In genomic region chr11:68342459-68343158, GRCh38 we compare ENCODE assay signal across 11 cellular contexts. TPM values are rescaled to one million over a fixed set of nuclear protein-coding genes. Genes with fewer than 3 reads are reported as not detected.
A peak's percentile ranks its signal among the peaks of the same experiment; 100 is the strongest.
DNase-seq lines count a peak whose midpoint lies in the region; ATAC-seq and TF ChIP-seq lines count a peak whose summit lies in the region.
"Had no signal": no experiment of that assay in that cellular context is flagged by ENCODE, and none has a peak within 500 bp of the region (broad histone marks: within the 10 kb centered on the region; RNA-seq: fewer than 3 reads in every experiment).

No MANE protein-coding gene starts in this region.

- H3K4me1 Mint-ChIP-seq in GM23338 = peaks cover 54% of the 10 kb centered on the region

- peak overlapping the region; percentile 88 for H3K27ac ChIP-seq in GM23338 (ENCODE audit: low read depth)
- peak overlapping the region; percentile 90 for H3K27ac ChIP-seq in hepatocyte

- peaks cover 8% of the 10 kb centered on the region for H3F3A ChIP-seq in GM23338 (replicated peaks; ENCODE audit: low read depth)

- no peaks in the 10 kb centered on the region; the same call in none of the 2 replicates for H4K20me1 ChIP-seq in GM23338 (replicated peaks; ENCODE audit: insufficient read depth)
- H4K20me1 ChIP-seq in hepatocyte (ENCODE audit: insufficient read depth, poor library complexity, severe bottlenecking) = peaks cover 27% of the 10 kb centered on the region

- H3K9me3 ChIP-seq in hepatocyte (ENCODE audit: low read depth) = no peaks in the 10 kb centered on the region

- WGBS in hepatocyte (ENCODE audit: low lambda C conversion rate, missing lambda C conversion rate) = 35% methylated on average over 13 of the region's 13 CpGs

- H3K36me3 ChIP-seq in GM23338 (ENCODE audit: insufficient read depth) (no peaks in the 10 kb centered on the region), hepatocyte (replicated peaks; ENCODE audit: insufficient read depth, low read depth) (no peaks in the 10 kb centered on the region)

- H3K79me2 ChIP-seq in GM23338 (replicated peaks; ENCODE audit: insufficient read depth) (peaks cover 89% of the 10 kb centered on the region), hepatocyte (peaks cover 96% of the 10 kb centered on the region)

- intact Hi-C loops in sciatic nerve (cut with DNase I) = no loop called here

- H3K27me3 ChIP-seq in GM23338 (ENCODE audit: insufficient read depth) = no peaks in the 10 kb centered on the region
- no peaks in the 10 kb centered on the region for H3K27me3 ChIP-seq in hepatocyte

- no peak overlapping the region for H3K4me3 Mint-ChIP-seq in GM23338
- H3K4me3 Mint-ChIP-seq: neural crest cell had no signal

- H3K4me3 ChIP-seq in GM23338 = peak overlapping the region; percentile 20; the same call in 1 of the 2 replicates
- no peak overlapping the region for H3K4me3 ChIP-seq in hepatocyte

- H3K9me2 ChIP-seq in GM23338 (ENCODE audit: insufficient read depth) (no peaks in the 10 kb centered on the region), hepatocyte (replicated peaks; ENCODE audit: insufficient read depth) (no peaks in the 10 kb centered on the region)

- H3K4me2 ChIP-seq in GM23338 = peak overlapping the region; percentile 71; the same call in 1 of the 2 replicates
- H3K4me2 ChIP-seq in hepatocyte = peak overlapping the region; percentile 64

- DNase-seq in GM23338 (ENCODE audit: low spot score) (peak; percentile 83), NCI-H69 (lab: John Stamatoyannopoulos, UW) (peak; percentile 41), hepatocyte (ENCODE audit: low spot score) (peak; percentile 64), sciatic nerve (ENCODE audit: low spot score) (no peak), NCI-H524 treated with DMSO at 0.1 percent for 48 hours (lab: John Stamatoyannopoulos, UW) (no peak), amygdala (lab: John Stamatoyannopoulos, UW) (no peak), EL (no peak)
- DNase-seq: activated naive CD4-positive, alpha-beta T cell; NCI-H1694 had no signal

- peaks cover 3% of the 10 kb centered on the region for H3K27me3 Mint-ChIP-seq in GM23338 (ENCODE audit: insufficient read depth, low read depth, poor library complexity)

- H3K36me3 Mint-ChIP-seq in GM23338 (ENCODE audit: low read depth) = peaks cover 10% of the 10 kb centered on the region; the same call in 1 of the 3 replicates

- H2AFZ ChIP-seq in GM23338 (no peak overlapping the region), hepatocyte (no peak overlapping the region)

- peak overlapping the region; percentile 95 for H3K27ac Mint-ChIP-seq in GM23338

- H3K9me3 Mint-ChIP-seq in GM23338 = peaks cover 6% of the 10 kb centered on the region; the same call in 1 of the 3 replicates
- H3K9me3 Mint-ChIP-seq: neural crest cell had no signal

- ATAC-seq in GM23338 = peak; percentile 74
- peak; percentile 19 for ATAC-seq in sciatic nerve
- no peak for ATAC-seq in GM21390 (IDR thresholded peaks at IDR 0.05; ENCODE audit: unreplicated experiment)

- no peak for TF ChIP-seq CTCF in GM23338 (conservative IDR thresholded peaks at IDR 0.05; ENCODE audit: low read depth in 2 of 2)
- TF ChIP-seq CTCF in hepatocyte (IDR thresholded peaks at IDR 0.05; ENCODE audit: poor library complexity) = no peak

- H3K4me1 ChIP-seq in GM23338 (ENCODE audit: insufficient read depth) (peaks cover 23% of the 10 kb centered on the region; the same call in 1 of the 2 replicates), hepatocyte (ENCODE audit: insufficient read depth) (peaks cover 39% of the 10 kb centered on the region)

TF ChIP-seq in GM23338, 12 proteins besides CTCF, POLR2A, EP300 and RAD21:
- TF ChIP-seq REST (IDR thresholded peaks at IDR 0.05; ENCODE audit: unreplicated experiment) (no peak), EZH2 (IDR thresholded peaks at IDR 0.05; ENCODE audit: low read depth, unreplicated experiment) (no peak), STAT1 (IDR thresholded peaks at IDR 0.05; ENCODE audit: unreplicated experiment) (no peak), ETS1 (IDR thresholded peaks at IDR 0.05) (no peak), JUNB (IDR thresholded peaks at IDR 0.05; ENCODE audit: unreplicated experiment) (no peak), POLR2AphosphoS5 (IDR thresholded peaks at IDR 0.05; ENCODE audit: low read depth) (no peak), NANOG (IDR thresholded peaks at IDR 0.05; ENCODE audit: borderline replicate concordance) (no peak)

RNA-seq across cellular contexts. Expression of gene LRP5, which starts 30.2 kb away (rescaled TPM):
- 35.1 and 51.1 TPM in 2 replicates for total RNA-seq in GM23338 (2014; rRNA removed; shearing (Covaris generic))
- 26.9 and 38.3 TPM in 2 replicates for polyA plus RNA-seq in GM23338 (2016; fragmentation: Nextera tagmentation; extraction: Ambion mirVana)
- total RNA-seq in hepatocyte = 34.4 and 43.9 TPM in 2 replicates
- polyA plus RNA-seq in hepatocyte = 39.9 and 54.3 TPM in 2 replicates
- total RNA-seq in sciatic nerve = 55.2 TPM

Comparison
In these comparisons a context has a peak if more than half of its experiments do, and no peak if none do; other contexts are left out.
1. DNase-seq: peak in GM23338 (single experiment), NCI-H69 (single experiment) and hepatocyte (single experiment); none in sciatic nerve (single experiment), NCI-H524 treated with DMSO at 0.1 percent for 48 hours (single experiment), amygdala (0 of 56) and EL (single experiment).